Comparison of ENCODE assay signal across 3 cellular contexts in genomic region chr6:166269301-166270039, GRCh38.
TF ChIP-seq lines count a peak whose summit lies in the region.

No MANE protein-coding gene starts in this region.

TF ChIP-seq in SK-N-SH, 30 proteins besides CTCF, POLR2A, EP300 and RAD21:
- TF ChIP-seq IRF3 (IDR thresholded peaks at IDR 0.05; ENCODE audit: low read depth, low read length) (no peak), ZBTB33 (IDR thresholded peaks at IDR 0.05; ENCODE audit: borderline replicate concordance, low read depth) (no peak), TAF1 (IDR thresholded peaks at IDR 0.05; ENCODE audit: borderline replicate concordance, low read depth, low read length) (no peak), CHD2 (IDR thresholded peaks at IDR 0.05; ENCODE audit: low read length, partially characterized antibody) (no peak), REST (IDR thresholded peaks at IDR 0.05; ENCODE audit: low read depth, low read length) (no peak), NFIC (IDR thresholded peaks at IDR 0.05; ENCODE audit: borderline replicate concordance) (no peak), RCOR1 (IDR thresholded peaks at IDR 0.05; ENCODE audit: low read length) (no peak), RFX5 (IDR thresholded peaks at IDR 0.05; ENCODE audit: low read length) (no peak)

TF ChIP-seq in SK-N-SH treated with all-trans-retinoic acid at 6 μM for 48 hours, 23 proteins besides CTCF, POLR2A, EP300 and RAD21:
- TF ChIP-seq ZNF70 (CRISPR knock-in tag; IDR thresholded peaks at IDR 0.05) = no peak
- no peak for TF ChIP-seq PPARA (CRISPR knock-in tag; IDR thresholded peaks at IDR 0.05; ENCODE audit: borderline replicate concordance)
- no peak for TF ChIP-seq CREB5 (CRISPR knock-in tag; IDR thresholded peaks at IDR 0.05; ENCODE audit: low read depth)
- no peak for TF ChIP-seq CSDC2 (CRISPR knock-in tag; IDR thresholded peaks at IDR 0.05)
- no peak for TF ChIP-seq ARNTL (CRISPR knock-in tag; IDR thresholded peaks at IDR 0.05; ENCODE audit: borderline replicate concordance, low read depth)
- TF ChIP-seq OSR1 (CRISPR knock-in tag; IDR thresholded peaks at IDR 0.05) = no peak
- no peak for TF ChIP-seq TOX (CRISPR knock-in tag; IDR thresholded peaks at IDR 0.05; ENCODE audit: borderline replicate concordance)
- TF ChIP-seq BACH2 (CRISPR knock-in tag; IDR thresholded peaks at IDR 0.05; ENCODE audit: borderline replicate concordance) = no peak
- no peak for TF ChIP-seq RARB (CRISPR knock-in tag; IDR thresholded peaks at IDR 0.05)
- no peak for TF ChIP-seq ZNF8 (CRISPR knock-in tag; IDR thresholded peaks at IDR 0.05)
- no peak for TF ChIP-seq ZFP3 (CRISPR knock-in tag; IDR thresholded peaks at IDR 0.05)
- no peak for TF ChIP-seq ZC3H10 (CRISPR knock-in tag; IDR thresholded peaks at IDR 0.05)
- TF ChIP-seq ESRRG (CRISPR knock-in tag; IDR thresholded peaks at IDR 0.05) = no peak
- no peak for TF ChIP-seq GLIS3 (CRISPR knock-in tag; IDR thresholded peaks at IDR 0.05)
- no peak for TF ChIP-seq TSHZ2 (CRISPR knock-in tag; IDR thresholded peaks at IDR 0.05)
- no peak for TF ChIP-seq POU6F1 (CRISPR knock-in tag; IDR thresholded peaks at IDR 0.05; ENCODE audit: borderline replicate concordance, low read depth)
- TF ChIP-seq PATZ1 (CRISPR knock-in tag; IDR thresholded peaks at IDR 0.05; ENCODE audit: borderline replicate concordance) = no peak
- no peak for TF ChIP-seq ZNF565 (CRISPR knock-in tag; conservative IDR thresholded peaks at IDR 0.05; ENCODE audit: low read depth)
- no peak for TF ChIP-seq TCF4 (CRISPR knock-in tag; IDR thresholded peaks at IDR 0.05; ENCODE audit: borderline replicate concordance)
- no peak for TF ChIP-seq SNAI2 (CRISPR knock-in tag; IDR thresholded peaks at IDR 0.05)

TF ChIP-seq in IMR-90, 13 proteins besides CTCF, POLR2A, EP300 and RAD21:
- TF ChIP-seq SMC3 (IDR thresholded peaks at IDR 0.05; ENCODE audit: low read depth, low read length) (no peak), CEBPB (IDR thresholded peaks at IDR 0.05; ENCODE audit: low read depth, low read length) (0 out of 2 replicates have a peak, but pooled peaks have one; percentile 28)
